8 cellular contexts compared by ENCODE assay signal in genomic region chr1:2194898-2195673, GRCh38. TPM values are rescaled to one million over a fixed set of nuclear protein-coding genes. Genes with fewer than 3 reads are reported as not detected.
DNase-seq lines count a peak whose midpoint lies in the region; ATAC-seq and TF ChIP-seq lines count a peak whose summit lies in the region.

No MANE protein-coding gene starts in this region.

- DNase-seq in DMS114 treated with DMSO at 0.1 percent for 48 hours (lab: John Stamatoyannopoulos, UW; ENCODE audit: unreplicated experiment) (peak; percentile 47), Peyer's patch (peak; percentile 89 to 96 (median 95)), fibroblast of mammary gland (ENCODE audit: low read depth) (peak; percentile 76), natural killer cell (peak; percentile 89)
- peak; percentile 72 to 80 for DNase-seq in activated T-helper 1 cell treated with anti-CD3 and anti-CD28 coated beads, Interleukin-2, amount 50 U/mL, for 16 hours (ENCODE audit: low read depth in 1 of 2, low spot score in 1 of 2)
- DNase-seq in stimulated activated naive CD8-positive, alpha-beta T cell treated with anti-CD3 and anti-CD28 coated beads, Interleukin-15, Interleukin-2, amounts not matched to agents 100 U/mL and 50 U/mL, for 24 hours: peak; percentile 90

- peaks cover 0 to 13% (median 6%) of the 10 kb centered on the region in 3 donors for H3K4me1 Mint-ChIP-seq in IgD-negative memory B cell
- H3K4me1 Mint-ChIP-seq in natural killer cell: peaks cover 16 to 27% of the 10 kb centered on the region in 2 donors

- TF ChIP-seq CTCF in Peyer's patch (IDR thresholded peaks at IDR 0.05): peak; percentile 87 to 99 (median 94)
- peak; percentile 81 for TF ChIP-seq CTCF in fibroblast of mammary gland (conservative IDR thresholded peaks at IDR 0.05; ENCODE audit: control insufficient read depth, insufficient read depth, low read depth, low read length)
- TF ChIP-seq CTCF in natural killer cell (IDR thresholded peaks at IDR 0.05): peak; percentile 90

- H3K9me3 ChIP-seq in Peyer's patch: no peaks in the 10 kb centered on the region

- peaks cover 0 to 63% (median 16%) of the 10 kb centered on the region in 4 donors for H3K4me1 ChIP-seq in Peyer's patch

- no peaks in the 10 kb centered on the region for H3K36me3 ChIP-seq in Peyer's patch

- peak overlapping the region; percentile 83 to 98 (median 89) for H3K27ac ChIP-seq in Peyer's patch

- H3K9me3 Mint-ChIP-seq in IgD-negative memory B cell (no peaks in the 10 kb centered on the region), natural killer cell (no peaks in the 10 kb centered on the region)

- no peaks in the 10 kb centered on the region for H3K27me3 Mint-ChIP-seq in IgD-negative memory B cell
- no peaks in the 10 kb centered on the region for H3K27me3 Mint-ChIP-seq in natural killer cell (ENCODE audit: low read depth in 2 of 2)

- H3K36me3 Mint-ChIP-seq in IgD-negative memory B cell: no peaks in the 10 kb centered on the region
- H3K36me3 Mint-ChIP-seq in natural killer cell: no peaks in the 10 kb centered on the region

- intact Hi-C loops in natural killer cell (cut with micrococcal nuclease): loop anchor here (1.0 to 10.0 kb wide), 4 partner anchors 37 to 450 kb away; no protein-coding TSS in a partner anchor

- ATAC-seq in GM21528 (IDR thresholded peaks at IDR 0.05; ENCODE audit: low FRiP score, unreplicated experiment): peak; percentile 61
- ATAC-seq in natural killer cell: peak; percentile 69 to 84 (median 70)
- peak; percentile 74 for ATAC-seq in stimulated activated naive CD8-positive, alpha-beta T cell treated with anti-CD3 and anti-CD28 coated beads, Interleukin-15, Interleukin-2, amounts not matched to agents 100 U/mL and 50 U/mL, for 24 hours

- peak overlapping the region; percentile 85 to 96 (median 94) for H3K27ac Mint-ChIP-seq in IgD-negative memory B cell
- peak overlapping the region; percentile 91 to 94 for H3K27ac Mint-ChIP-seq in natural killer cell

- H3K4me3 Mint-ChIP-seq in IgD-negative memory B cell: peak overlapping the region; percentile 87 to 95 (median 93)
- H3K4me3 Mint-ChIP-seq in natural killer cell: peak overlapping the region; percentile 90

- peak overlapping the region; percentile 59 to 81 (median 68) for H3K4me3 ChIP-seq in Peyer's patch
- H3K4me3 ChIP-seq in fibroblast of mammary gland (ENCODE audit: control insufficient read depth, low read depth, low read length): peak overlapping the region; percentile 55

- TF ChIP-seq POLR2A in Peyer's patch (IDR thresholded peaks at IDR 0.05): peak in 1 of 2 donors; percentile 35

- no peaks in the 10 kb centered on the region for H3K27me3 ChIP-seq in Peyer's patch

RNA-seq across cellular contexts. Expression of gene FAAP20, which starts 0.5 kb away (rescaled TPM):
- 78.2 TPM for polyA plus RNA-seq in IgD-negative memory B cell
- total RNA-seq in Peyer's patch: 10 to 100 TPM; 16.5 to 31.2 (median 25.4) TPM
- total RNA-seq in natural killer cell: 10 to 100 TPM; 40.3 to 53.0 (median 43.3) TPM

RNA-seq across cellular contexts. Expression of gene SKI, which starts 33.0 kb away (rescaled TPM):
- polyA plus RNA-seq in IgD-negative memory B cell: 0.78 TPM
- total RNA-seq in Peyer's patch: 10 to 100 TPM; 20.1 to 41.5 (median 37.1) TPM
- 100 to 1,000 TPM in 2 of 3 donors, 10 to 100 TPM in 1; 96.9 to 145 (median 140) TPM for total RNA-seq in natural killer cell

Comparison
In these comparisons a context has a peak if more than half of its experiments do, and no peak if none do; other contexts are left out.
1. Peak in every context shown above with its lines: DNase-seq, ATAC-seq, H3K4me3 ChIP-seq and H3K27ac ChIP-seq.